1 cellular context compared by ENCODE assay signal in the genomic region with DNA sequence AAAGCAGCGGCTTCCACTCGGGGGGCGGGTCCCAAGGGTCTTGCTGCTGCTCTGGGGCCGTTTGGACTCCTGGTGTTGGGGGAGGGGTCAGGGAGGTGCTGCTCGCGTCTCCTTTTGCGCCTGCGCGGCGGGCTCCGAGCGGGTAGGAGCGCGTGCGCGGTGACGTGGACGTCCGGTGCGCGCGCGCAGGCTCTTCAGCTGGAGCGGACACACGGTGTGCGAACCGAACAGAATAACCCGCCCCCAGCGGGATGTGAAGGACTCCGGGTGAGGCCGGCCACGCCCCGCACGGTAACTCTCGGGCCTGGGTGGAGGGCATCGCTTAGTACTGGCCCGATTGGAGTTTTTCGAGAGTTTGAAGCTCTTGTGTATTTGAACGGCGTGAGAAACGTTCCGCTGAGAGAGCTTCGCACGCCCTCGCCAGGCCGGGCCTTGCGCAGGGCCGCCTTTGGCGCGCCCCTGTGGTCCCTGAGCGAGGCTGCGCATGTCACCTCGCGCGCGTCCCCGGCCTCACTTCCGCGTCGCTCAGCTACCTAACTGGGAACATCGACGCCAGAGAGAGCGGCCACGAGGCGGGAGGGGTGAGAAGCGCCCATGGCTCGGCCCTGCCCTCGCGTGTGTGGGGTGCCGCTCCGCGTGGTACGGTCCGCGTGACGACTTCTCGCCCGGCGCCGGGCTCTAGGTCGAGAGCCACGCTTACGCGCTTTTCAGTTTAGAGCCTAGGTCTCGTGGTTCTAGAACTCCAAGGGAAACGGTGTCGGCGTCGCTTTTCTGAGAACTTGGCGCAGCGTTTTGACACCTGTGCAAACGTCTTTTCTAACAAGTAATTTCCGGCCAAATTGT.
TF ChIP-seq lines count a peak whose summit lies in the region.

A gene (plus strand): TSS at position 171 of the 843 bp plus-strand sequence.

TF ChIP-seq in K562, 482 proteins besides CTCF, POLR2A, EP300 and RAD21 (continued from another document and continues in another):
- TF ChIP-seq, protein P1, sequence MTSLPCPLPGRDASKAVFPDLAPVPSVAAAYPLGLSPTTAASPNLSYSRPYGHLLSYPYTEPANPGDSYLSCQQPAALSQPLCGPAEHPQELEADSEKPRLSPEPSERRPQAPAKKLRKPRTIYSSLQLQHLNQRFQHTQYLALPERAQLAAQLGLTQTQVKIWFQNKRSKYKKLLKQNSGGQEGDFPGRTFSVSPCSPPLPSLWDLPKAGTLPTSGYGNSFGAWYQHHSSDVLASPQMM (CRISPR knock-in tag; IDR thresholded peaks at IDR 0.05), result no peak
- peak; percentile 60 for TF ChIP-seq SMAD1 (IDR thresholded peaks at IDR 0.05; ENCODE audit: low read depth, low read length, partially characterized antibody)
- TF ChIP-seq HNRNPL (IDR thresholded peaks at IDR 0.05; ENCODE audit: low read depth, low read length), result no peak
- TF ChIP-seq, protein P2, sequence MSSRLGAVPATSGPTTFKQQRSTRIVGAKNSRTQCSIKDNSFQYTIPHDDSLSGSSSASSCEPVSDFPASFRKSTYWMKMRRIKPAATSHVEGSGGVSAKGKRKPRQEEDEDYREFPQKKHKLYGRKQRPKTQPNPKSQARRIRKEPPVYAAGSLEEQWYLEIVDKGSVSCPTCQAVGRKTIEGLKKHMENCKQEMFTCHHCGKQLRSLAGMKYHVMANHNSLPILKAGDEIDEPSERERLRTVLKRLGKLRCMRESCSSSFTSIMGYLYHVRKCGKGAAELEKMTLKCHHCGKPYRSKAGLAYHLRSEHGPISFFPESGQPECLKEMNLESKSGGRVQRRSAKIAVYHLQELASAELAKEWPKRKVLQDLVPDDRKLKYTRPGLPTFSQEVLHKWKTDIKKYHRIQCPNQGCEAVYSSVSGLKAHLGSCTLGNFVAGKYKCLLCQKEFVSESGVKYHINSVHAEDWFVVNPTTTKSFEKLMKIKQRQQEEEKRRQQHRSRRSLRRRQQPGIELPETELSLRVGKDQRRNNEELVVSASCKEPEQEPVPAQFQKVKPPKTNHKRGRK (tag; IDR thresholded peaks at IDR 0.05), result no peak
- TF ChIP-seq ZSCAN29 (IDR thresholded peaks at IDR 0.05), result 0 out of 2 replicates have a peak, but pooled peaks have one; percentile 11
- TF ChIP-seq PYGO2 (tag; IDR thresholded peaks at IDR 0.05), result no peak
- TF ChIP-seq, protein P3, sequence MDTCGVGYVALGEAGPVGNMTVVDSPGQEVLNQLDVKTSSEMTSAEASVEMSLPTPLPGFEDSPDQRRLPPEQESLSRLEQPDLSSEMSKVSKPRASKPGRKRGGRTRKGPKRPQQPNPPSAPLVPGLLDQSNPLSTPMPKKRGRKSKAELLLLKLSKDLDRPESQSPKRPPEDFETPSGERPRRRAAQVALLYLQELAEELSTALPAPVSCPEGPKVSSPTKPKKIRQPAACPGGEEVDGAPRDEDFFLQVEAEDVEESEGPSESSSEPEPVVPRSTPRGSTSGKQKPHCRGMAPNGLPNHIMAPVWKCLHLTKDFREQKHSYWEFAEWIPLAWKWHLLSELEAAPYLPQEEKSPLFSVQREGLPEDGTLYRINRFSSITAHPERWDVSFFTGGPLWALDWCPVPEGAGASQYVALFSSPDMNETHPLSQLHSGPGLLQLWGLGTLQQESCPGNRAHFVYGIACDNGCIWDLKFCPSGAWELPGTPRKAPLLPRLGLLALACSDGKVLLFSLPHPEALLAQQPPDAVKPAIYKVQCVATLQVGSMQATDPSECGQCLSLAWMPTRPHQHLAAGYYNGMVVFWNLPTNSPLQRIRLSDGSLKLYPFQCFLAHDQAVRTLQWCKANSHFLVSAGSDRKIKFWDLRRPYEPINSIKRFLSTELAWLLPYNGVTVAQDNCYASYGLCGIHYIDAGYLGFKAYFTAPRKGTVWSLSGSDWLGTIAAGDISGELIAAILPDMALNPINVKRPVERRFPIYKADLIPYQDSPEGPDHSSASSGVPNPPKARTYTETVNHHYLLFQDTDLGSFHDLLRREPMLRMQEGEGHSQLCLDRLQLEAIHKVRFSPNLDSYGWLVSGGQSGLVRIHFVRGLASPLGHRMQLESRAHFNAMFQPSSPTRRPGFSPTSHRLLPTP (IDR thresholded peaks at IDR 0.05; ENCODE audit: borderline replicate concordance, extremely low read depth, insufficient read length), result no peak
- TF ChIP-seq, protein P4, sequence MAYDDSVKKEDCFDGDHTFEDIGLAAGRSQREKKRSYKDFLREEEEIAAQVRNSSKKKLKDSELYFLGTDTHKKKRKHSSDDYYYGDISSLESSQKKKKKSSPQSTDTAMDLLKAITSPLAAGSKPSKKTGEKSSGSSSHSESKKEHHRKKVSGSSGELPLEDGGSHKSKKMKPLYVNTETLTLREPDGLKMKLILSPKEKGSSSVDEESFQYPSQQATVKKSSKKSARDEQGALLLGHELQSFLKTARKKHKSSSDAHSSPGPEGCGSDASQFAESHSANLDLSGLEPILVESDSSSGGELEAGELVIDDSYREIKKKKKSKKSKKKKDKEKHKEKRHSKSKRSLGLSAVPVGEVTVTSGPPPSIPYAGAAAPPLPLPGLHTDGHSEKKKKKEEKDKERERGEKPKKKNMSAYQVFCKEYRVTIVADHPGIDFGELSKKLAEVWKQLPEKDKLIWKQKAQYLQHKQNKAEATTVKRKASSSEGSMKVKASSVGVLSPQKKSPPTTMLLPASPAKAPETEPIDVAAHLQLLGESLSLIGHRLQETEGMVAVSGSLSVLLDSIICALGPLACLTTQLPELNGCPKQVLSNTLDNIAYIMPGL (CRISPR knock-in tag; IDR thresholded peaks at IDR 0.05), result peak; percentile 97
- peak; percentile 97; the same call in 1 of the 2 replicates for TF ChIP-seq NR1H2 (CRISPR knock-in tag; IDR thresholded peaks at IDR 0.05)
- TF ChIP-seq, protein P5, sequence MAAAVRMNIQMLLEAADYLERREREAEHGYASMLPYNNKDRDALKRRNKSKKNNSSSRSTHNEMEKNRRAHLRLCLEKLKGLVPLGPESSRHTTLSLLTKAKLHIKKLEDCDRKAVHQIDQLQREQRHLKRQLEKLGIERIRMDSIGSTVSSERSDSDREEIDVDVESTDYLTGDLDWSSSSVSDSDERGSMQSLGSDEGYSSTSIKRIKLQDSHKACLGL (CRISPR knock-in tag; IDR thresholded peaks at IDR 0.05; ENCODE audit: borderline replicate concordance, poor library complexity, severe bottlenecking), result peak; percentile 70
- peak; percentile 92 for TF ChIP-seq NR2C2 (CRISPR knock-in tag; IDR thresholded peaks at IDR 0.05)
- peak; percentile 45; the same call in 1 of the 2 replicates for TF ChIP-seq NR2C2 (tag; IDR thresholded peaks at IDR 0.05)
- peak; percentile 81 for TF ChIP-seq DACH1 (IDR thresholded peaks at IDR 0.05; ENCODE audit: partially characterized antibody)
- peak; percentile 88 for TF ChIP-seq ATF7 (IDR thresholded peaks at IDR 0.05)
- TF ChIP-seq PHB (CRISPR knock-in tag; IDR thresholded peaks at IDR 0.05), result no peak
- peak; percentile 69; the same call in 1 of the 2 replicates for TF ChIP-seq SPI1 (IDR thresholded peaks at IDR 0.05; ENCODE audit: borderline replicate concordance, low read depth, low read length)
- TF ChIP-seq, protein P6, sequence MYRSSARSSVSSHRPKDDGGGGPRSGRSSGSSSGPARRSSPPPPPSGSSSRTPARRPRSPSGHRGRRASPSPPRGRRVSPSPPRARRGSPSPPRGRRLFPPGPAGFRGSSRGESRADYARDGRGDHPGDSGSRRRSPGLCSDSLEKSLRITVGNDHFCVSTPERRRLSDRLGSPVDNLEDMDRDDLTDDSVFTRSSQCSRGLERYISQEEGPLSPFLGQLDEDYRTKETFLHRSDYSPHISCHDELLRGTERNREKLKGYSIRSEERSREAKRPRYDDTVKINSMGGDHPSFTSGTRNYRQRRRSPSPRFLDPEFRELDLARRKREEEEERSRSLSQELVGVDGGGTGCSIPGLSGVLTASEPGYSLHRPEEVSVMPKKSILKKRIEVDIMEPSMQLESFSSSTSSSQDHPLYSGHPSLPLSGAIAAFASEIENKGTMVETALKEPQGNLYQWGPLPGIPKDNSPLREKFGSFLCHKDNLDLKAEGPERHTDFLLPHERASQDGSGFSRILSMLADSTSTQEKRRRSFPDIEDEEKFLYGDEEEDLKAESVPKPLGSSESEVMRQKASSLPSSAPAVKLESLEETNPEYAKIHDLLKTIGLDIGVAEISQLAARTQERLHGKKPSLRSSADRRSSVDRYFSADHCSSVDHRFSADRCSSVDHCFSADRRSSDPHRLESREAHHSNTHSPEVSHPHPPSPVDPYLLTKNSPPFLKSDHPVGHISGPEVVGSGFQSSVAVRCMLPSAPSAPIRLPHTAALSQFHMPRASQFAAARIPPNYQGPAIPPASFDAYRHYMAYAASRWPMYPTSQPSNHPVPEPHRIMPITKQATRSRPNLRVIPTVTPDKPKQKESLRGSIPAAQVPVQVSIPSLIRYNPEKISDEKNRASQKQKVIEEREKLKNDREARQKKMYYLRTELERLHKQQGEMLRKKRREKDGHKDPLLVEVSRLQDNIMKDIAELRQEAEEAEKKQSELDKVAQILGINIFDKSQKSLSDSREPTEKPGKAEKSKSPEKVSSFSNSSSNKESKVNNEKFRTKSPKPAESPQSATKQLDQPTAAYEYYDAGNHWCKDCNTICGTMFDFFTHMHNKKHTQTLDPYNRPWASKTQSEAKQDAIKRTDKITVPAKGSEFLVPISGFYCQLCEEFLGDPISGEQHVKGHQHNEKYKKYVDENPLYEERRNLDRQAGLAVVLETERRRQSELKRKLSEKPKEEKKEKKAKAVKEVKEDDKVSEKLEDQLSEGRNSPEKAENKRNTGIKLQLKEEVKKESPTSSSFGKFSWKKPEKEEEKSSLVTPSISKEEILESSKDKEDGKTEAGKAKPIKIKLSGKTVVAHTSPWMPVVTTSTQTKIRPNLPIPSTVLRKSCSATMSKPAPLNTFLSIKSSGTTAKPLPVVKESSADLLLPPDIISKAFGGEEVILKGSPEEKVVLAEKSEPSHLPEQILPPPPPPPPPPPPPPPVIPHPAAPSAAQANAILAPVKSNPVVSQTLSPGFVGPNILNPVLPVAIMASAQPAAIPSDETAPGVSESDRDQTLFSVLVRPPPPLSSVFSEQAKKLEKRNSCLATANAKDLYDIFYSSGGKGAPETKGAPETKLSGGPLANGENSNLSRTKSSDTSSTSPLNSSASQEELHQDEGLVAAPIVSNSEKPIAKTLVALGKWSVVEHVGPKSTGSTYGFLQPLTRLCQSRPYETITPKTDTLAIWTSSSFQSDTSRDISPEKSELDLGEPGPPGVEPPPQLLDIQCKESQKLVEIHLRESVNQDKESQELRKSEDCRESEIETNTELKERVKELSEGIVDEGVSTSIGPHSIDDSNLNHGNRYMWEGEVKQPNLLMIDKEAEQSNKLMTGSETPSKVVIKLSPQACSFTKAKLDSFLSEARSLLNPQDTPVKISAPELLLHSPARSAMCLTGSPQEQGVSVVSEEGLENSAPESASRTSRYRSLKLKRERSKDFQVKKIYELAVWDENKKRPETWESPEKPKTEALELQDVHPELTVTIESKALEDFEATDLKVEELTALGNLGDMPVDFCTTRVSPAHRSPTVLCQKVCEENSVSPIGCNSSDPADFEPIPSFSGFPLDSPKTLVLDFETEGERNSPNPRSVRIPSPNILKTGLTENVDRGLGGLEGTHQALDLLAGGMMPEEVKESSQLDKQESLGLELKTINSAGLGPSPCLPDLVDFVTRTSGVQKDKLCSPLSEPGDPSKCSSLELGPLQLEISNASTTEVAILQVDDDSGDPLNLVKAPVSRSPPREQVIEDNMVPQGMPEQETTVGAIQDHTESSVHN (IDR thresholded peaks at IDR 0.05; ENCODE audit: borderline replicate concordance in 1 of 2, low read depth in 1 of 2), result no peak
- 0 out of 2 replicates have a peak, but pooled peaks have one; percentile 6 for TF ChIP-seq TAF7 (tag; IDR thresholded peaks at IDR 0.05)
- TF ChIP-seq, protein P7, sequence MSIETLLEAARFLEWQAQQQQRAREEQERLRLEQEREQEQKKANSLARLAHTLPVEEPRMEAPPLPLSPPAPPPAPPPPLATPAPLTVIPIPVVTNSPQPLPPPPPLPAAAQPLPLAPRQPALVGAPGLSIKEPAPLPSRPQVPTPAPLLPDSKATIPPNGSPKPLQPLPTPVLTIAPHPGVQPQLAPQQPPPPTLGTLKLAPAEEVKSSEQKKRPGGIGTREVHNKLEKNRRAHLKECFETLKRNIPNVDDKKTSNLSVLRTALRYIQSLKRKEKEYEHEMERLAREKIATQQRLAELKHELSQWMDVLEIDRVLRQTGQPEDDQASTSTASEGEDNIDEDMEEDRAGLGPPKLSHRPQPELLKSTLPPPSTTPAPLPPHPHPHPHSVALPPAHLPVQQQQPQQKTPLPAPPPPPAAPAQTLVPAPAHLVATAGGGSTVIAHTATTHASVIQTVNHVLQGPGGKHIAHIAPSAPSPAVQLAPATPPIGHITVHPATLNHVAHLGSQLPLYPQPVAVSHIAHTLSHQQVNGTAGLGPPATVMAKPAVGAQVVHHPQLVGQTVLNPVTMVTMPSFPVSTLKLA (conservative IDR thresholded peaks at IDR 0.05), result peak; percentile 93 to 95
- TF ChIP-seq BACH1 (tag; IDR thresholded peaks at IDR 0.05), result peak; percentile 55; the same call in 1 of the 2 replicates
- TF ChIP-seq, protein P8, sequence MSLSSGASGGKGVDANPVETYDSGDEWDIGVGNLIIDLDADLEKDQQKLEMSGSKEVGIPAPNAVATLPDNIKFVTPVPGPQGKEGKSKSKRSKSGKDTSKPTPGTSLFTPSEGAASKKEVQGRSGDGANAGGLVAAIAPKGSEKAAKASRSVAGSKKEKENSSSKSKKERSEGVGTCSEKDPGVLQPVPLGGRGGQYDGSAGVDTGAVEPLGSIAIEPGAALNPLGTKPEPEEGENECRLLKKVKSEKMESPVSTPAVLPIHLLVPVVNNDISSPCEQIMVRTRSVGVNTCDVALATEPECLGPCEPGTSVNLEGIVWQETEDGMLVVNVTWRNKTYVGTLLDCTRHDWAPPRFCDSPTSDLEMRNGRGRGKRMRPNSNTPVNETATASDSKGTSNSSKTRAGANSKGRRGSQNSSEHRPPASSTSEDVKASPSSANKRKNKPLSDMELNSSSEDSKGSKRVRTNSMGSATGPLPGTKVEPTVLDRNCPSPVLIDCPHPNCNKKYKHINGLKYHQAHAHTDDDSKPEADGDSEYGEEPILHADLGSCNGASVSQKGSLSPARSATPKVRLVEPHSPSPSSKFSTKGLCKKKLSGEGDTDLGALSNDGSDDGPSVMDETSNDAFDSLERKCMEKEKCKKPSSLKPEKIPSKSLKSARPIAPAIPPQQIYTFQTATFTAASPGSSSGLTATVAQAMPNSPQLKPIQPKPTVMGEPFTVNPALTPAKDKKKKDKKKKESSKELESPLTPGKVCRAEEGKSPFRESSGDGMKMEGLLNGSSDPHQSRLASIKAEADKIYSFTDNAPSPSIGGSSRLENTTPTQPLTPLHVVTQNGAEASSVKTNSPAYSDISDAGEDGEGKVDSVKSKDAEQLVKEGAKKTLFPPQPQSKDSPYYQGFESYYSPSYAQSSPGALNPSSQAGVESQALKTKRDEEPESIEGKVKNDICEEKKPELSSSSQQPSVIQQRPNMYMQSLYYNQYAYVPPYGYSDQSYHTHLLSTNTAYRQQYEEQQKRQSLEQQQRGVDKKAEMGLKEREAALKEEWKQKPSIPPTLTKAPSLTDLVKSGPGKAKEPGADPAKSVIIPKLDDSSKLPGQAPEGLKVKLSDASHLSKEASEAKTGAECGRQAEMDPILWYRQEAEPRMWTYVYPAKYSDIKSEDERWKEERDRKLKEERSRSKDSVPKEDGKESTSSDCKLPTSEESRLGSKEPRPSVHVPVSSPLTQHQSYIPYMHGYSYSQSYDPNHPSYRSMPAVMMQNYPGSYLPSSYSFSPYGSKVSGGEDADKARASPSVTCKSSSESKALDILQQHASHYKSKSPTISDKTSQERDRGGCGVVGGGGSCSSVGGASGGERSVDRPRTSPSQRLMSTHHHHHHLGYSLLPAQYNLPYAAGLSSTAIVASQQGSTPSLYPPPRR (CRISPR knock-in tag; IDR thresholded peaks at IDR 0.05; ENCODE audit: borderline replicate concordance), result peak; percentile 97
- TF ChIP-seq, protein P9, sequence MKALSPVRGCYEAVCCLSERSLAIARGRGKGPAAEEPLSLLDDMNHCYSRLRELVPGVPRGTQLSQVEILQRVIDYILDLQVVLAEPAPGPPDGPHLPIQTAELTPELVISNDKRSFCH (CRISPR knock-in tag; IDR thresholded peaks at IDR 0.05), result no peak
- TF ChIP-seq, protein P9 (tag; IDR thresholded peaks at IDR 0.05), result peak; percentile 85
- TF ChIP-seq BDP1 (IDR thresholded peaks at IDR 0.05; ENCODE audit: insufficient read depth, insufficient read length), result no peak
- peak; percentile 88; the same call in 1 of the 2 replicates for TF ChIP-seq ZBTB1 (CRISPR knock-in tag; IDR thresholded peaks at IDR 0.05; ENCODE audit: borderline replicate concordance, low read depth)
